In the genomic region with DNA sequence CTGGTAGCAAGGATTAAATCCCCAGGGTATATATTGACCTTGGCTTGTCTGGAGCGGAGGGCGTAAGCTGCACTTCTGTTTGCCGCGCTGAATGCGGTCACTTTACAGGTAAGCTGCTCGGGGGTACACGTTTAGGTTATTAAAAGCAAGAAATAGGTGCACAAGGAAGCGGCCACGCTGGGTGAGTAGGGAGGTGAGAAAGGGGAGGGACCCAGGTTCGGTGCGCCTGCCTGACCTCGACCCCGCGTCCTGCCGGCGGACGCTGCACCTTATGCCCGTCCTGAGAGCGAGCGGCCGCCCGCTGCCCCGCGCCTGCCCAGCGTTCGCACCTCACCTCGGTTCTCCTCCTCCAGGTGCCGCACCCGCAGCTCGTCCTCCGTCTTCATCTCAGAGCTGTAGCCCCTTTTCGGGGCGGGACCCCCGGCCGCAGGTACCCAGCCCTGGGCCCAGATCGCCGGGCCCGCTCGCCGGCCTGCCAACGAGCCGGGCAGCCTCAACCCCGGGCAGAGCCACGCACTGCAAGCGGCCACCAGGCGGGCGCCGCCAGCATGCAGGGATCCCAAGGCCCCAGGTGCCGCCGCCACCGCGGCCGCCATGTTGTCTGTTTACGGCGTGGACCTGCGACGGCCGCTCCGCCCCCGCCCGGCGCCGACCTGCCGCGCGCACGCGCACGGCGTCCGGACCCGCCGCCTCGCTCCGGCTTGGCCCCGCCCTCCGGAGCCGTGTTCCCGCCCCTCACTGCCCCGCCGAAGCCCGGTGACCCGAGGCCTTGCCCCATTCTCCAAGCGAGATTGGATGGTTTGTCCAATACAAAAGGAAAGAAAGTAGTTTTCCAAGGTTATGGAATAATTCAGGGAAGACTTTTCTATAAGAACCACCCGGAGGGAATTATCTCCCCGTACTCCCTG, we compare ENCODE assay signal across 1 cellular context.
TF ChIP-seq lines count a peak whose summit lies in the region.

A gene with protein sequence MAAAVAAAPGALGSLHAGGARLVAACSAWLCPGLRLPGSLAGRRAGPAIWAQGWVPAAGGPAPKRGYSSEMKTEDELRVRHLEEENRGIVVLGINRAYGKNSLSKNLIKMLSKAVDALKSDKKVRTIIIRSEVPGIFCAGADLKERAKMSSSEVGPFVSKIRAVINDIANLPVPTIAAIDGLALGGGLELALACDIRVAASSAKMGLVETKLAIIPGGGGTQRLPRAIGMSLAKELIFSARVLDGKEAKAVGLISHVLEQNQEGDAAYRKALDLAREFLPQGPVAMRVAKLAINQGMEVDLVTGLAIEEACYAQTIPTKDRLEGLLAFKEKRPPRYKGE (minus strand): TSS at position 625 of the 908 bp plus-strand sequence. CDS start 29 bp downstream, at position 596.

TF ChIP-seq in H1, 55 proteins besides CTCF, POLR2A, EP300 and RAD21:
- TF ChIP-seq EGR1 (IDR thresholded peaks at IDR 0.05; ENCODE audit: borderline replicate concordance, low read depth, low read length) (peak; percentile 97), TAF1 (IDR thresholded peaks at IDR 0.05; ENCODE audit: low read depth, low read length) (peak; percentile 87), HDAC2 (IDR thresholded peaks at IDR 0.05; ENCODE audit: borderline replicate concordance in 1 of 2, low read depth in 2 of 2, low read length in 2 of 2) (peak in 1 of 2 experiments; percentile 87; a peak in 1 of 4 replicates), PHF8 (conservative IDR thresholded peaks at IDR 0.05; ENCODE audit: low read depth, low read length) (peak; percentile 91), ASH2L (IDR thresholded peaks at IDR 0.05; ENCODE audit: low read length) (peak; percentile 78), SIN3A (conservative IDR thresholded peaks at IDR 0.05 in 1 of 2, IDR thresholded peaks at IDR 0.05 in 1 of 2; ENCODE audit: low read depth in 1 of 2, low read length in 2 of 2) (peak in 1 of 2 experiments; percentile 33; a peak in 1 of 4 replicates), RBBP5 (IDR thresholded peaks at IDR 0.05; ENCODE audit: borderline replicate concordance, low read depth, low read length) (peak; percentile 81; the same call in 1 of the 2 replicates), KDM5A (IDR thresholded peaks at IDR 0.05; ENCODE audit: low read length) (peak; percentile 74; the same call in 1 of the 2 replicates), TBP (IDR thresholded peaks at IDR 0.05; ENCODE audit: low read depth, low read length) (peak; percentile 62; the same call in 1 of the 2 replicates), KDM4A (IDR thresholded peaks at IDR 0.05; ENCODE audit: low read depth, low read length, severe bottlenecking) (peak; percentile 86), HDAC6 (IDR thresholded peaks at IDR 0.05; ENCODE audit: low read depth, low read length) (no peak), SAP30 (IDR thresholded peaks at IDR 0.05; ENCODE audit: insufficient read depth, insufficient replicate concordance, low read length) (peak; percentile 22), NRF1 (IDR thresholded peaks at IDR 0.05; ENCODE audit: low read depth, low read length) (peak; percentile 69), YY1 (IDR thresholded peaks at IDR 0.05; ENCODE audit: low read depth, low read length) (peak; percentile 96), TAF7 (optimal IDR thresholded peaks at IDR 0.05; ENCODE audit: borderline replicate concordance, low read depth, low read length) (no peak), CREB1 (IDR thresholded peaks at IDR 0.05) (peak; percentile 87), CBX5 (IDR thresholded peaks at IDR 0.05; ENCODE audit: low read depth, low read length) (no peak)
- TF ChIP-seq, protein P1, sequence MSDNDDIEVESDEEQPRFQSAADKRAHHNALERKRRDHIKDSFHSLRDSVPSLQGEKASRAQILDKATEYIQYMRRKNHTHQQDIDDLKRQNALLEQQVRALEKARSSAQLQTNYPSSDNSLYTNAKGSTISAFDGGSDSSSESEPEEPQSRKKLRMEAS (IDR thresholded peaks at IDR 0.05): peak; percentile 22; the same call in 1 of the 2 replicates
- TF ChIP-seq, protein P2, sequence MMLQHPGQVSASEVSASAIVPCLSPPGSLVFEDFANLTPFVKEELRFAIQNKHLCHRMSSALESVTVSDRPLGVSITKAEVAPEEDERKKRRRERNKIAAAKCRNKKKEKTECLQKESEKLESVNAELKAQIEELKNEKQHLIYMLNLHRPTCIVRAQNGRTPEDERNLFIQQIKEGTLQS (IDR thresholded peaks at IDR 0.05; ENCODE audit: insufficient read depth, low read depth, low read length): no peak
- TF ChIP-seq, protein P3, sequence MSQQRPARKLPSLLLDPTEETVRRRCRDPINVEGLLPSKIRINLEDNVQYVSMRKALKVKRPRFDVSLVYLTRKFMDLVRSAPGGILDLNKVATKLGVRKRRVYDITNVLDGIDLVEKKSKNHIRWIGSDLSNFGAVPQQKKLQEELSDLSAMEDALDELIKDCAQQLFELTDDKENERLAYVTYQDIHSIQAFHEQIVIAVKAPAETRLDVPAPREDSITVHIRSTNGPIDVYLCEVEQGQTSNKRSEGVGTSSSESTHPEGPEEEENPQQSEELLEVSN (IDR thresholded peaks at IDR 0.05): peak; percentile 81
- TF ChIP-seq, protein P4, sequence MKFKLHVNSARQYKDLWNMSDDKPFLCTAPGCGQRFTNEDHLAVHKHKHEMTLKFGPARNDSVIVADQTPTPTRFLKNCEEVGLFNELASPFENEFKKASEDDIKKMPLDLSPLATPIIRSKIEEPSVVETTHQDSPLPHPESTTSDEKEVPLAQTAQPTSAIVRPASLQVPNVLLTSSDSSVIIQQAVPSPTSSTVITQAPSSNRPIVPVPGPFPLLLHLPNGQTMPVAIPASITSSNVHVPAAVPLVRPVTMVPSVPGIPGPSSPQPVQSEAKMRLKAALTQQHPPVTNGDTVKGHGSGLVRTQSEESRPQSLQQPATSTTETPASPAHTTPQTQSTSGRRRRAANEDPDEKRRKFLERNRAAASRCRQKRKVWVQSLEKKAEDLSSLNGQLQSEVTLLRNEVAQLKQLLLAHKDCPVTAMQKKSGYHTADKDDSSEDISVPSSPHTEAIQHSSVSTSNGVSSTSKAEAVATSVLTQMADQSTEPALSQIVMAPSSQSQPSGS (IDR thresholded peaks at IDR 0.05; ENCODE audit: low read length): no peak
